Comparison of ENCODE assay signal across 1 cellular context in genomic region chr20:33660685-33661058, GRCh38.
TF ChIP-seq lines count a peak whose summit lies in the region.

No MANE protein-coding gene starts in this region.

TF ChIP-seq in IMR-90, 13 proteins besides CTCF, POLR2A, EP300 and RAD21:
- no peak for TF ChIP-seq NFE2L2 (IDR thresholded peaks at IDR 0.05; ENCODE audit: low read depth, low read length)
